Comparison of ENCODE assay signal across 29 cellular contexts in genomic region chr11:120917536-120918239, GRCh38.
DNase-seq lines count a peak whose midpoint lies in the region; ATAC-seq, FAIRE-seq and TF ChIP-seq lines count a peak whose summit lies in the region.
"Had no signal": no experiment of that assay in that cellular context is flagged by ENCODE, and none has a peak within 500 bp of the region (broad histone marks: within the 10 kb centered on the region; RNA-seq: fewer than 3 reads in every experiment).

No MANE protein-coding gene starts in this region.

- TF ChIP-seq CTCF in HEK293 (tag by site-specific recombination; IDR thresholded peaks at IDR 0.05) (no peak), kidney (IDR thresholded peaks at IDR 0.05; ENCODE audit: borderline replicate concordance, extremely low read depth, insufficient read depth) (no peak)

- no peak for FAIRE-seq in kidney (lab: Jason Lieb, UNC)
- FAIRE-seq: colon, H54, pancreas, urothelium cell line had no signal

- H3K27ac ChIP-seq in HEK293 (ENCODE audit: extremely low read depth, low read depth, low read length): no peak overlapping the region
- H3K27ac ChIP-seq in kidney (ENCODE audit: low read depth in 2 of 2, low read length in 2 of 2): no peak overlapping the region
- H3K27ac ChIP-seq: BLaER1 treated with 17β-estradiol and CSF1 and Interleukin-3, amounts not matched to agents 10 nM and 100 nM; foreskin keratinocyte; hepatocyte; pancreas; right atrium auricular region; spleen; suprapubic skin had no signal

- no peaks in the 10 kb centered on the region for H3K4me1 ChIP-seq in HEK293 (ENCODE audit: control insufficient read depth, insufficient read depth, low read length)
- no peaks in the 10 kb centered on the region for H3K4me1 ChIP-seq in kidney (ENCODE audit: control insufficient read depth in 1 of 2, insufficient read depth in 1 of 2, low read depth in 1 of 2, low read length in 2 of 2)
- H3K4me1 ChIP-seq: BLaER1 treated with 17β-estradiol and CSF1 and Interleukin-3, amounts not matched to agents 10 nM and 100 nM; foreskin keratinocyte; pancreas; right atrium auricular region; spleen; suprapubic skin had no signal

- no peaks in the 10 kb centered on the region for H3K9me3 ChIP-seq in HEK293 (ENCODE audit: control insufficient read depth, insufficient read depth, low read depth, low read length)
- no peaks in the 10 kb centered on the region for H3K9me3 ChIP-seq in kidney (ENCODE audit: control insufficient read depth in 1 of 2, low read length in 2 of 2)
- H3K9me3 ChIP-seq: BLaER1 treated with 17β-estradiol and CSF1 and Interleukin-3, amounts not matched to agents 10 nM and 100 nM; pancreas; right atrium auricular region; SK-N-SH; spleen; suprapubic skin had no signal

- H3K9ac ChIP-seq in kidney (ENCODE audit: low read length in 2 of 2): no peak overlapping the region
- H3K9ac ChIP-seq: BLaER1 treated with 17β-estradiol and CSF1 and Interleukin-3, amounts not matched to agents 10 nM and 100 nM; SK-N-SH had no signal

- H3K36me3 ChIP-seq in HEK293 (ENCODE audit: control insufficient read depth in 2 of 2, insufficient read depth in 1 of 2, low read length in 2 of 2) (no peaks in the 10 kb centered on the region), kidney (ENCODE audit: control insufficient read depth in 1 of 2, insufficient read depth in 2 of 2, low read length in 2 of 2) (no peaks in the 10 kb centered on the region)
- H3K36me3 ChIP-seq: BLaER1 treated with 17β-estradiol and CSF1 and Interleukin-3, amounts not matched to agents 10 nM and 100 nM; pancreas; right atrium auricular region; spleen; suprapubic skin had no signal

- DNase-seq in NCI-H524 (lab: John Stamatoyannopoulos, UW): peak; percentile 90 to 93
- peak; percentile 19 for DNase-seq in kidney
- no peak for DNase-seq in mesenteric fat pad (ENCODE audit: low spot score)
- DNase-seq in hypothalamus (lab: John Stamatoyannopoulos, UW): no peak
- DNase-seq: activated CD4-positive, alpha-beta T cell treated with anti-CD3 and anti-CD28 coated beads for 36 hours; activated T-cell treated with anti-CD3 and anti-CD28 coated beads, Interleukin-2, amount 50 U/mL, for 24 hours; COR-L47; effector memory CD8-positive, alpha-beta T cell; foreskin keratinocyte; KBM-7; left ventricle myocardium superior; MM.1S; NCI-H774; pancreas; SK-N-SH; spleen; stimulated activated CD4-positive, alpha-beta T cell treated with anti-CD3 and anti-CD28 coated beads, Interleukin-2, amount 100 ng/mL, for 48 hours; T-helper 17 cell had no signal

- intact Hi-C loops in kidney (cut with DNase I): no loop called here

- H3K4me3 ChIP-seq in HEK293 (ENCODE audit: low read depth, low read length) (no peak overlapping the region), kidney (ENCODE audit: low read length in 2 of 2) (no peak overlapping the region)
- H3K4me3 ChIP-seq: BLaER1 treated with 17β-estradiol and CSF1 and Interleukin-3, amounts not matched to agents 10 nM and 100 nM; hepatocyte; pancreas; right atrium auricular region; spleen; suprapubic skin had no signal

- CTCF ChIA-PET in HEK293 (lab: Yijun Ruan, JAX): interaction anchor here (0.6 to 3.3 kb wide), 5 partner anchors 10 to 462 kb away, joined by 3 to 21 read pairs (median 4); no protein-coding TSS in a partner anchor

- POLR2A ChIA-PET in HEK293 (lab: Yijun Ruan, JAX): no interaction called here

- peak; percentile 48 for ATAC-seq in GM18498 (IDR thresholded peaks at IDR 0.05; ENCODE audit: unreplicated experiment)
- ATAC-seq in HG02938 (IDR thresholded peaks at IDR 0.05; ENCODE audit: unreplicated experiment): no peak
- ATAC-seq: activated CD4-positive, alpha-beta T cell treated with anti-CD3 and anti-CD28 coated beads for 36 hours; effector memory CD8-positive, alpha-beta T cell; foreskin keratinocyte; left ventricle myocardium superior; pancreas; stimulated activated effector memory CD8-positive, alpha-beta T cell treated with anti-CD3 and anti-CD28 coated beads, Interleukin-12 subunit alpha, Interleukin-12 subunit beta, amount 100 ng/mL, for 72 hours; T-helper 17 cell had no signal

TF ChIP-seq in HEK293, 187 proteins besides CTCF, POLR2A, EP300 and RAD21:
- peak; percentile 23; the same call in 1 of the 2 replicates for TF ChIP-seq PRDM4 (tag by site-specific recombination; IDR thresholded peaks at IDR 0.05)
- TF ChIP-seq ZNF521 (tag by site-specific recombination; IDR thresholded peaks at IDR 0.05): no peak
- TF ChIP-seq ZIC2 (tag by site-specific recombination; IDR thresholded peaks at IDR 0.05): peak; percentile 43

Comparison
In these comparisons a context has a peak if more than half of its experiments do, and no peak if none do; other contexts are left out.
1. DNase-seq: peak in NCI-H524 (2 of 2) and kidney (single experiment); none in mesenteric fat pad (single experiment) and hypothalamus (0 of 51).